ENCODE assay signal across 8 cellular contexts in the genomic region with DNA sequence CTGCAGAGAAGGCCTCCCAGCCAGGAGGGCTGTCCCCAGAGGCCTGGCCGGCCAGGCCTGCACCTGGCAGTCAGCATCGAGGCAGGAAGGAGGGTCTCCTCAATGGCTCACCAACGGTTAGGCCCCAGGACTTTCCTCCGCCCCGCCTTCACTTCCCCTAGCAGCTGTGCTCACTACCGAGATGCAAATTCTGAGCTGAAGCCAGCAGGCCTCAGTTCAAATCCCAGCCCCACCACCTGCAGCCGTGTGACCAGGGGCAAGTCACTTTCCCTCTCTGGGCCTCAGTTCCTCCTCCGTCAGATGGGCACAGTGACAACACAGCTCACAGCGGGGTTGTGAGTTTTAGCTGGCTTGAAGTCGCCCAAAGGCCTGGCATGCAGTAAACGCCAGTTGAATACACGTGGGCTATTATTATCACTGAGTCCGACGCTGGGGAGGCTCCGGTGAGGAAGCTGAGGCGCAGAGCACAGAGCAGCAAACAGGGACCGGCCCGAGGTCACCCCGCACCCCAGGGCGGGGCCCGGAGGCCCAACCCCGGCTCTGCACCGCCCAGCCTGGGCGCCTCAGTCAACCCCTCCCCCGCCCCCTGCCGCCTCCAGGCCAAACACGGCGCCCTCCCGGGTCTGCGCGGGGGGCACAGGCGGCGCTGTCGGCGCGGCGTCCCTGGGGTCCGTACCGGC. TPM values are rescaled to one million over a fixed set of nuclear protein-coding genes. Genes with fewer than 3 reads are reported as not detected.
DNase-seq lines count a peak whose midpoint lies in the region; ATAC-seq and TF ChIP-seq lines count a peak whose summit lies in the region.

No MANE protein-coding gene starts in this region.

- H3K27ac Mint-ChIP-seq in CD4-positive, alpha-beta T cell, result peak overlapping the region; percentile 39
- peak overlapping the region; percentile 91 for H3K27ac Mint-ChIP-seq in activated T-helper 2 cell treated with anti-CD3 and anti-CD28 coated beads, Interferon-gamma antibody, Interleukin-2, Interleukin-4, amounts not matched to agents 10 μg/mL and 5 μg/mL and 100 μg/mL, durations not matched to agents 14 hours and 24 hours and 36 hours

- TF ChIP-seq CTCF in CD4-positive, alpha-beta T cell (IDR thresholded peaks at IDR 0.05), result no peak

- POLR2A ChIA-PET in CD4-positive, alpha-beta T cell (lab: Charles Lee), result interaction anchor here (1.0 to 1.8 kb wide), 4 partner anchors 20 to 47 kb away, joined by 3 to 9 read pairs (median 6); a partner anchor contains a TSS

- H3K36me3 Mint-ChIP-seq in CD4-positive, alpha-beta T cell (ENCODE audit: low read depth), result no peaks in the 10 kb centered on the region
- H3K36me3 Mint-ChIP-seq in activated T-helper 2 cell treated with anti-CD3 and anti-CD28 coated beads, Interferon-gamma antibody, Interleukin-2, Interleukin-4, amounts not matched to agents 10 μg/mL and 5 μg/mL and 100 μg/mL, durations not matched to agents 14 hours and 24 hours and 36 hours (ENCODE audit: low read depth), result peaks cover 32% of the 10 kb centered on the region

- ATAC-seq in CD4-positive, alpha-beta T cell (ENCODE audit: poor library complexity), result no peak
- ATAC-seq in GM19023 (IDR thresholded peaks at IDR 0.05; ENCODE audit: unreplicated experiment) (peak; percentile 40), HG03095 (IDR thresholded peaks at IDR 0.05; ENCODE audit: unreplicated experiment) (peak; percentile 37)

- H3K4me3 Mint-ChIP-seq in CD4-positive, alpha-beta T cell, result peak overlapping the region; percentile 66
- H3K4me3 Mint-ChIP-seq in activated T-helper 2 cell treated with anti-CD3 and anti-CD28 coated beads, Interferon-gamma antibody, Interleukin-2, Interleukin-4, amounts not matched to agents 10 μg/mL and 5 μg/mL and 100 μg/mL, durations not matched to agents 14 hours and 24 hours and 36 hours (ENCODE audit: low read depth), result peak overlapping the region; percentile 92

- intact Hi-C loops in CD4-positive, alpha-beta T cell (cut with DNase I, micrococcal nuclease), result loop anchor here in 1 of 2 experiments (2.0 to 10.0 kb wide), 4 partner anchors 35 to 427 kb away; a partner anchor contains a TSS
- intact Hi-C loops in activated T-helper 2 cell treated with anti-CD3 and anti-CD28 coated beads, Interferon-gamma antibody, Interleukin-2, Interleukin-4, amounts not matched to agents 10 μg/mL and 5 μg/mL and 100 μg/mL, durations not matched to agents 14 hours and 24 hours and 36 hours (cut with micrococcal nuclease), result loop anchor here (1.0 to 10.0 kb wide), 3 partner anchors 19 to 309 kb away; a partner anchor contains a TSS

- no peaks in the 10 kb centered on the region for H3K9me3 ChIP-seq in CD4-positive, alpha-beta T cell (ENCODE audit: control insufficient read depth, low read length)
- H3K9me3 ChIP-seq in iPS-20b (ENCODE audit: insufficient read depth, low read depth, low read length), result no peaks in the 10 kb centered on the region

- CTCF ChIA-PET in CD4-positive, alpha-beta T cell (lab: Charles Lee), result interaction anchor here (0.6 to 3.1 kb wide), 3 partner anchors 18 to 67 kb away, joined by 3 to 15 read pairs (median 3); no protein-coding TSS in a partner anchor

- peak in 1 of 10 experiments; percentile 31 for DNase-seq in CD4-positive, alpha-beta T cell
- DNase-seq in NCI-H774 (lab: John Stamatoyannopoulos, UW) (peak; percentile 19), NCI-H2029 (lab: John Stamatoyannopoulos, UW) (no peak)
- peak; percentile 67 for DNase-seq in activated T-helper 2 cell treated with anti-CD3 and anti-CD28 coated beads, Interferon-gamma antibody, Interleukin-2, Interleukin-4, amounts not matched to agents 10 μg/mL and 5 μg/mL and 100 μg/mL, durations not matched to agents 14 hours and 24 hours and 36 hours (ENCODE audit: low spot score)
- DNase-seq in stimulated activated CD8-positive, alpha-beta memory T cell treated with anti-CD3 and anti-CD28 coated beads, Interleukin-15, amount 100 ng/mL, for 48 hours (ENCODE audit: low read depth in 2 of 2), result peak; percentile 67 to 68

- peaks cover 53% of the 10 kb centered on the region for H3K4me1 Mint-ChIP-seq in CD4-positive, alpha-beta T cell (ENCODE audit: low read depth)
- H3K4me1 Mint-ChIP-seq in activated T-helper 2 cell treated with anti-CD3 and anti-CD28 coated beads, Interferon-gamma antibody, Interleukin-2, Interleukin-4, amounts not matched to agents 10 μg/mL and 5 μg/mL and 100 μg/mL, durations not matched to agents 14 hours and 24 hours and 36 hours (ENCODE audit: low read depth), result peaks cover 75% of the 10 kb centered on the region

- no peak overlapping the region for H3K27ac ChIP-seq in CD4-positive, alpha-beta T cell (ENCODE audit: low read depth, low read length)
- H3K27ac ChIP-seq in iPS-20b (ENCODE audit: low read length), result peak overlapping the region; percentile 5

- no peaks in the 10 kb centered on the region for H3K27me3 Mint-ChIP-seq in CD4-positive, alpha-beta T cell
- no peaks in the 10 kb centered on the region for H3K27me3 Mint-ChIP-seq in activated T-helper 2 cell treated with anti-CD3 and anti-CD28 coated beads, Interferon-gamma antibody, Interleukin-2, Interleukin-4, amounts not matched to agents 10 μg/mL and 5 μg/mL and 100 μg/mL, durations not matched to agents 14 hours and 24 hours and 36 hours (ENCODE audit: low read depth)

- H3K27me3 ChIP-seq in CD4-positive, alpha-beta T cell (ENCODE audit: control insufficient read depth, insufficient read depth, low read length), result no peaks in the 10 kb centered on the region
- H3K27me3 ChIP-seq in iPS-20b (ENCODE audit: insufficient read depth, low read length), result peaks cover 17% of the 10 kb centered on the region; the same call in 1 of the 2 replicates

- peaks cover 6% of the 10 kb centered on the region; the same call in 1 of the 2 replicates for H3K4me1 ChIP-seq in iPS-20b (ENCODE audit: insufficient read depth, low read length)

- peaks cover 9% of the 10 kb centered on the region; the same call in 1 of the 2 replicates for H3K36me3 ChIP-seq in iPS-20b (ENCODE audit: insufficient read depth, low read depth, low read length)

- H3K4me3 ChIP-seq in iPS-20b (ENCODE audit: low read length), result peak overlapping the region; percentile 94

- no peaks in the 10 kb centered on the region for H3K9me3 Mint-ChIP-seq in CD4-positive, alpha-beta T cell
- H3K9me3 Mint-ChIP-seq in activated T-helper 2 cell treated with anti-CD3 and anti-CD28 coated beads, Interferon-gamma antibody, Interleukin-2, Interleukin-4, amounts not matched to agents 10 μg/mL and 5 μg/mL and 100 μg/mL, durations not matched to agents 14 hours and 24 hours and 36 hours, result no peaks in the 10 kb centered on the region

- peak overlapping the region; percentile 90 for H3K9ac ChIP-seq in iPS-20b (ENCODE audit: low read depth, low read length)

RNA-seq across cellular contexts. Expression of a gene that starts 0.7 kb away (rescaled TPM):
- total RNA-seq in CD4-positive, alpha-beta T cell, result 1 to 10 TPM; 1.2 to 1.6 TPM
- total RNA-seq in activated T-helper 2 cell treated with anti-CD3 and anti-CD28 coated beads, Interferon-gamma antibody, Interleukin-2, Interleukin-4, amounts not matched to agents 10 μg/mL and 5 μg/mL and 100 μg/mL, durations not matched to agents 14 hours and 24 hours and 36 hours, result 63.8 and 64.2 TPM in 2 replicates

RNA-seq across cellular contexts. Expression of a gene that starts 11.2 kb away (rescaled TPM):
- total RNA-seq in CD4-positive, alpha-beta T cell, result 1 to 10 TPM; 8.7 to 9.2 TPM
- 27.0 and 30.1 TPM in 2 replicates for total RNA-seq in activated T-helper 2 cell treated with anti-CD3 and anti-CD28 coated beads, Interferon-gamma antibody, Interleukin-2, Interleukin-4, amounts not matched to agents 10 μg/mL and 5 μg/mL and 100 μg/mL, durations not matched to agents 14 hours and 24 hours and 36 hours

RNA-seq across cellular contexts. Expression of a gene that starts 18.7 kb away (rescaled TPM):
- total RNA-seq in CD4-positive, alpha-beta T cell, result under 1 TPM; 0.28 to 0.55 TPM
- total RNA-seq in activated T-helper 2 cell treated with anti-CD3 and anti-CD28 coated beads, Interferon-gamma antibody, Interleukin-2, Interleukin-4, amounts not matched to agents 10 μg/mL and 5 μg/mL and 100 μg/mL, durations not matched to agents 14 hours and 24 hours and 36 hours, result 2.6 and 3.3 TPM in 2 replicates

RNA-seq across cellular contexts. Expression of a gene that starts 23.3 kb away (rescaled TPM):
- under 1 TPM; 0.17 to 0.19 TPM for total RNA-seq in CD4-positive, alpha-beta T cell
- total RNA-seq in activated T-helper 2 cell treated with anti-CD3 and anti-CD28 coated beads, Interferon-gamma antibody, Interleukin-2, Interleukin-4, amounts not matched to agents 10 μg/mL and 5 μg/mL and 100 μg/mL, durations not matched to agents 14 hours and 24 hours and 36 hours, result 0.27 and 0.28 TPM in 2 replicates

RNA-seq across cellular contexts. Expression of a gene that starts 34.6 kb away (rescaled TPM):
- total RNA-seq in CD4-positive, alpha-beta T cell, result 1 to 10 TPM; 3.6 to 4.1 TPM
- 7.4 TPM in 2 replicates for total RNA-seq in activated T-helper 2 cell treated with anti-CD3 and anti-CD28 coated beads, Interferon-gamma antibody, Interleukin-2, Interleukin-4, amounts not matched to agents 10 μg/mL and 5 μg/mL and 100 μg/mL, durations not matched to agents 14 hours and 24 hours and 36 hours

Comparison
In these comparisons a context has a peak if more than half of its experiments do, and no peak if none do; other contexts are left out.
1. RNA of a gene that starts 0.7 kb away (total RNA-seq): 63.8 to 64.2 TPM in activated T-helper 2 cell treated with anti-CD3 and anti-CD28 coated beads, Interferon-gamma antibody, Interleukin-2, Interleukin-4, amounts not matched to agents 10 μg/mL and 5 μg/mL and 100 μg/mL, durations not matched to agents 14 hours and 24 hours and 36 hours; 1.2 to 1.6 TPM in CD4-positive, alpha-beta T cell; every median in the first group is over 10 times any median in the second.